33 cellular contexts compared by ENCODE assay signal in the genomic region with DNA sequence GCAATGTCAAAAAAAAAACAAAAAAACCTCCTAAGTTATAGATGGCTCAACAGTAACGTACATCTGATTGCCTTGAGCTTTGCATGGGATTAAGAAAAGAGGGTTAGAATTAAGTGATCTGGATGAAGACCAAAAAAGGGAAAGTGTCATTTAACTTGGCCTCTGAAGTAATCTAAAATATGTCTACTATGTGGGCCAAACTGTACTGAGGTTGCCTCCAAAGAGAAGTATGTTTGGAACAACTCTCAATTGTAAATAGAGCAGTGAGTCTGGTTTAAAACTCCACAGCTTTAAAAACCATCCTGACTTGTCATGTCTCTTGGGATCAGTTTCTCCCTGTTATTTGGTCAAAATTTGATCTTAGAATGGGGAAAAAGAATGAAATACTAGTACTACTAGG. TPM values are rescaled to one million over a fixed set of nuclear protein-coding genes. Genes with fewer than 3 reads are reported as not detected.
"Had no signal": no experiment of that assay in that cellular context is flagged by ENCODE, and none has a peak within 500 bp of the region (broad histone marks: within the 10 kb centered on the region; RNA-seq: fewer than 3 reads in every experiment).

No MANE protein-coding gene starts in this region.

- H2AFZ ChIP-seq: neural progenitor cell, parathyroid adenoma had no signal

- H3K27ac ChIP-seq: neural progenitor cell, ovary, parathyroid adenoma, psoas muscle, suprapubic skin, testis, tibial artery, transverse colon, vagina had no signal

- DNase-seq: naive thymus-derived CD4-positive, alpha-beta T cell; natural killer cell; occipital lobe; ovary; posterior cingulate gyrus; psoas muscle; right cardiac atrium; small intestine; stimulated activated CD4-positive, alpha-beta T cell treated with anti-CD3 and anti-CD28 coated beads, Interleukin-15, amount 100 ng/mL, for 24 hours; stimulated activated CD4-positive, alpha-beta T cell treated with anti-CD3 and anti-CD28 coated beads, Interleukin-2, amount 100 ng/mL, for 24 hours; stimulated activated CD4-positive, alpha-beta T cell treated with anti-CD3 and anti-CD28 coated beads, Interleukin-4, amount 100 ng/mL, for 1 hour; stimulated activated CD4-positive, alpha-beta T cell treated with anti-CD3 and anti-CD28 coated beads, Interleukin-4, amount 100 ng/mL, for 4 hours; stimulated activated CD8-positive, alpha-beta memory T cell treated with anti-CD3 and anti-CD28 coated beads, Interleukin-4, amount 100 ng/mL, for 48 hours; stimulated activated naive CD4-positive, alpha-beta T cell; stimulated activated naive CD8-positive, alpha-beta T cell treated with anti-CD3 and anti-CD28 coated beads, Interleukin-15, amount 100 ng/mL, for 72 hours; stimulated activated naive CD8-positive, alpha-beta T cell treated with anti-CD3 and anti-CD28 coated beads, Interleukin-15, Interleukin-2, amounts not matched to agents 100 U/mL and 50 U/mL, for 24 hours; substantia nigra; testis; tibial artery; transverse colon had no signal

- H3K4me2 ChIP-seq: neural progenitor cell had no signal

- H3K27me3 ChIP-seq: ovary, testis, vagina had no signal

- H3K79me2 ChIP-seq: parathyroid adenoma had no signal

- H3K9ac ChIP-seq: neural progenitor cell, parathyroid adenoma had no signal

- ATAC-seq: naive thymus-derived CD4-positive, alpha-beta T cell; natural killer cell; psoas muscle; right cardiac atrium; sciatic nerve; stimulated activated memory B cell treated with anti-CD40 and anti-IgM and Interleukin-4, amounts not matched to agents 10 μg/mL and 1 μg/mL and 100 μg/mL, for 72 hours; stimulated activated naive CD8-positive, alpha-beta T cell treated with anti-CD3 and anti-CD28 coated beads, Interleukin-15, amount 100 ng/mL, for 72 hours; stimulated activated naive CD8-positive, alpha-beta T cell treated with anti-CD3 and anti-CD28 coated beads, Interleukin-15, Interleukin-2, amounts not matched to agents 100 U/mL and 50 U/mL, for 24 hours had no signal

- H3K36me3 ChIP-seq: neural progenitor cell, ovary, suprapubic skin, tibial artery, transverse colon, vagina had no signal

- H3K9me3 ChIP-seq: ovary, psoas muscle, suprapubic skin, testis, tibial artery, transverse colon, vagina had no signal

- H3K4me1 ChIP-seq: neural progenitor cell, parathyroid adenoma, psoas muscle, suprapubic skin, testis, tibial artery, transverse colon, vagina had no signal

- H3K4me3 ChIP-seq: neural progenitor cell, ovary, psoas muscle, suprapubic skin, testis, tibial artery, transverse colon, vagina had no signal

- FAIRE-seq: small intestine, urothelium cell line had no signal

RNA-seq across cellular contexts. Expression of a gene that starts 40.6 kb away (rescaled TPM):
- total RNA-seq: naive thymus-derived CD4-positive, alpha-beta T cell; natural killer cell; occipital lobe; osteoblast; ovary; progenitor cell of endocrine pancreas; psoas muscle; renal cortical epithelial cell; right cardiac atrium; sciatic nerve; skeletal muscle tissue; transverse colon; ureter; vagina had no signal
- polyA plus RNA-seq: naive thymus-derived CD4-positive, alpha-beta T cell; neural cell; ovary; right cardiac atrium; small intestine had no signal
